ENCODE assay signal across 17 cellular contexts in genomic region chr1:241115784-241116183, GRCh38.
"Had no signal": no experiment of that assay in that cellular context is flagged by ENCODE, and none has a peak within 500 bp of the region (broad histone marks: within the 10 kb centered on the region; RNA-seq: fewer than 3 reads in every experiment).

No MANE protein-coding gene starts in this region.

- H3K36me3 ChIP-seq: breast epithelium, esophagus squamous epithelium, heart right ventricle, upper lobe of left lung, WERI-Rb-1 had no signal

- H3K4me3 ChIP-seq: breast epithelium, esophagus squamous epithelium, heart right ventricle, testis, upper lobe of left lung had no signal

- H3K9me3 ChIP-seq: breast epithelium, esophagus squamous epithelium, heart right ventricle, testis, upper lobe of left lung had no signal

- ATAC-seq: activated CD4-positive, alpha-beta T cell treated with anti-CD3 and anti-CD28 coated beads for 36 hours; heart right ventricle; natural killer cell treated with Interleukin-12 subunit alpha and Interleukin-12 subunit beta and Interleukin-15 and Interleukin-18, amount 100 ng/mL, for 72 hours; sciatic nerve; stimulated activated memory B cell treated with anti-CD40 and anti-IgM and Interleukin-4, amounts not matched to agents 10 μg/mL and 1 μg/mL and 100 μg/mL, for 72 hours had no signal

- H3K27me3 ChIP-seq: breast epithelium, esophagus squamous epithelium, testis, upper lobe of left lung had no signal

- H3K4me1 ChIP-seq: breast epithelium, esophagus squamous epithelium, heart right ventricle, testis, upper lobe of left lung had no signal

- DNase-seq: activated CD4-positive, alpha-beta T cell treated with anti-CD3 and anti-CD28 coated beads for 36 hours; activated CD4-positive, alpha-beta T cell treated with anti-CD3 and anti-CD28 coated beads, Interleukin-2, amount 50 U/mL, for 48 hours; activated gamma-delta T cell; cerebellar nuclear complex; cortex of kidney; effector CD8-positive, alpha-beta T cell; esophagus squamous epithelium; heart right ventricle; mesenchymal stem cell; stimulated activated CD4-positive, alpha-beta T cell treated with anti-CD3 and anti-CD28 coated beads, Interleukin-4, amount 100 ng/mL, for 24 hours; testis; upper lobe of left lung; WERI-Rb-1 had no signal

- H3K27ac ChIP-seq: breast epithelium, esophagus squamous epithelium, heart right ventricle, testis, upper lobe of left lung, WERI-Rb-1 had no signal
